8 cellular contexts compared by ENCODE assay signal in the genomic region with DNA sequence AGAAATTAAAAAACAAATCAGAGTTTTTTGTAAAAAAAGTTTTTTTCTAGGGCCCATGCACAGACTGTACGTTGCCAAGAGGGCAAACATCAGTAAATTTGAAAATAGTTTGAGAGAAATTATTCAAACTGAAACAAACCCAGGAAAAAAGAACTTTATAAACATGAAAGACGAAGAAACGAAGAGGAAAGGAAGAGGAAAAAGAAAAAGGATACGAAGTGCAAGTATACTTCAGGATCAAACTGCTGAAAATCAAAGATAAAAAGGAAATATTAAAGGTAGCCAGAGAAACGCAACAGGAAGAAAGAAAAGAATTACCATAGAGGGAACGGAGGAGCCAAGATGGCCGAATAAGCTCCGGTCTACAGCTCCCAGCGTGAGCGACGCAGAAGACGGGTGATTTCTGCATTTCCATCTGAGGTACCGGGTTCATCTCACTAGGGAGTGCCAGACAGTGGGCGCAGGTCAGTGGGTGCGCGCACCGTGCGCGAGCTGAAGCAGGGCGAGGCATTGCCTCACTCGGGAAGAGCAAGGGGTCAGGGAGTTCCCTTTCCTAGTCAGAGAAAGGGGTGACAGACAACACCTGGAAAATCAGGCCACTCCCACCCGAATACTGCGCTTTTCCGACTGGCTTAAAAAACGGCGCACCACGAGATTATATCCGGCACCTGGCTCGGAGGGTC.
A peak's percentile ranks its signal among the peaks of the same experiment; 100 is the strongest.
DNase-seq lines count a peak whose midpoint lies in the region; TF ChIP-seq lines count a peak whose summit lies in the region.
"Not testable (repeated sequence)": the region's sequence is repeated elsewhere in the genome, so short reads cannot be mapped to it uniquely, and the experiment has no call there.

No MANE protein-coding gene starts in this region.

- not testable (repeated sequence) for H3K4me1 ChIP-seq in ectodermal cell (ENCODE audit: control insufficient read depth, insufficient read depth, low read length); iPS DF 6.9 (ENCODE audit: control insufficient read depth, insufficient read depth, low read length); mesenchymal stem cell (ENCODE audit: control insufficient read depth, insufficient read depth, low read depth, low read length)

- H3K9me3 Mint-ChIP-seq in osteocyte (ENCODE audit: unreplicated experiment) = not testable (repeated sequence)

- H4K8ac ChIP-seq in mesenchymal stem cell (ENCODE audit: low read length) = not testable (repeated sequence)

- not testable (repeated sequence) for H2BK15ac ChIP-seq in mesenchymal stem cell (ENCODE audit: low read depth, poor library complexity, severe bottlenecking)

- H3K18ac ChIP-seq in mesenchymal stem cell (ENCODE audit: low read depth in 1 of 2, low read length in 2 of 2) = not testable (repeated sequence)

- not testable (repeated sequence) for H2AK5ac ChIP-seq in mesenchymal stem cell (ENCODE audit: low read length, severe bottlenecking)

- H2AFZ ChIP-seq in mesenchymal stem cell (ENCODE audit: low read depth, low read length) = not testable (repeated sequence)

- peak overlapping the region; percentile 73 for H3K4me3 Mint-ChIP-seq in osteocyte (ENCODE audit: unreplicated experiment)

- WGBS in ectodermal cell, 2 experiments = 85 to 89% methylated on average over 28 to 29 of the region's 29 CpGs
- WGBS in iPS DF 6.9 (ENCODE audit: insufficient coverage, insufficient read length) = no CpG with 5 or more reads among the region's 29 CpGs
- 53% methylated on average over 28 of the region's 29 CpGs for whole genome bisulfite sequencing in mesenchymal stem cell

- H4K91ac ChIP-seq in mesenchymal stem cell (ENCODE audit: low read length) = not testable (repeated sequence)

- peak; percentile 26 for DNase-seq in DMS114 treated with DMSO at 0.1 percent for 48 hours (lab: John Stamatoyannopoulos, UW; ENCODE audit: unreplicated experiment)
- not testable (repeated sequence) for DNase-seq in HEK293T (ENCODE audit: extremely low spot score); iPS DF 6.9 (ENCODE audit: low read depth, low spot score); mesenchymal stem cell; osteocyte (ENCODE audit: extremely low spot score, unreplicated experiment)
- peak; percentile 30 for DNase-seq in NCI-H510A treated with DMSO at 0.1 percent for 48 hours (lab: John Stamatoyannopoulos, UW)
- DNase-seq in SHP77 (lab: John Stamatoyannopoulos, UW) = peak; percentile 4 to 6

- not testable (repeated sequence) for H3K4ac ChIP-seq in mesenchymal stem cell (ENCODE audit: low read depth in 1 of 2, low read length in 2 of 2)

- H3K23ac ChIP-seq in mesenchymal stem cell (ENCODE audit: low read length in 2 of 2) = not testable (repeated sequence)

- not testable (repeated sequence) for H3K36me3 ChIP-seq in ectodermal cell (ENCODE audit: control insufficient read depth, insufficient read depth, low read length); iPS DF 6.9 (ENCODE audit: control insufficient read depth, insufficient read depth, low read length); mesenchymal stem cell (ENCODE audit: control insufficient read depth in 1 of 2, insufficient read depth in 2 of 2, low read depth in 1 of 2, low read length in 2 of 2)

- CTCF ChIA-PET in HEK293T (lab: Yijun Ruan, JAX) = not testable (repeated sequence)

- peak overlapping the region; percentile 19 for H2BK120ac ChIP-seq in mesenchymal stem cell (ENCODE audit: low read depth, low read length)

- POLR2A ChIA-PET in HEK293T (lab: Yijun Ruan, JAX) = not testable (repeated sequence)

- not testable (repeated sequence) for H3K14ac ChIP-seq in mesenchymal stem cell (ENCODE audit: low read length in 2 of 2)

- not testable (repeated sequence) for H3K79me1 ChIP-seq in mesenchymal stem cell (replicated peaks; ENCODE audit: low read length, poor library complexity, severe bottlenecking)

- peaks cover 33% of the 10 kb centered on the region for H3K4me1 Mint-ChIP-seq in osteocyte (ENCODE audit: unreplicated experiment)

- peak overlapping the region; percentile 19 for H3K4me3 ChIP-seq in ectodermal cell (ENCODE audit: insufficient read depth, low read depth, low read length)
- peak overlapping the region; percentile 19; the same call in 1 of the 2 replicates for H3K4me3 ChIP-seq in iPS DF 6.9 (ENCODE audit: low read length)
- H3K4me3 ChIP-seq in mesenchymal stem cell (ENCODE audit: insufficient read depth in 1 of 2, low read depth in 1 of 2, low read length in 2 of 2) = not testable (repeated sequence)

- H3K27ac Mint-ChIP-seq in osteocyte (ENCODE audit: unreplicated experiment) = peak overlapping the region; percentile 91

- H3K9me3 ChIP-seq in ectodermal cell (ENCODE audit: control insufficient read depth, low read length); iPS DF 6.9 (ENCODE audit: control insufficient read depth, insufficient read depth, low read length); mesenchymal stem cell (ENCODE audit: control insufficient read depth, low read length): not testable (repeated sequence)

- H3K27ac ChIP-seq in ectodermal cell (ENCODE audit: insufficient read depth, low read depth, low read length, poor library complexity, severe bottlenecking); iPS DF 6.9 (ENCODE audit: low read length); mesenchymal stem cell (ENCODE audit: low read length, poor library complexity, severe bottlenecking): not testable (repeated sequence)

- not testable (repeated sequence) for H3K36me3 Mint-ChIP-seq in osteocyte (ENCODE audit: unreplicated experiment)

- not testable (repeated sequence) for H3K27me3 ChIP-seq in ectodermal cell (ENCODE audit: control insufficient read depth, insufficient read depth, low read length, poor library complexity, severe bottlenecking); iPS DF 6.9 (ENCODE audit: control insufficient read depth, insufficient read depth, low read length); mesenchymal stem cell (ENCODE audit: control insufficient read depth in 1 of 2, insufficient read depth in 1 of 2, low read length in 2 of 2)

- not testable (repeated sequence) for H2BK5ac ChIP-seq in mesenchymal stem cell (ENCODE audit: low read depth, low read length, poor library complexity, severe bottlenecking)

- H3K27me3 Mint-ChIP-seq in osteocyte (ENCODE audit: unreplicated experiment) = not testable (repeated sequence)

- H3K9ac ChIP-seq in mesenchymal stem cell (ENCODE audit: low read length) = not testable (repeated sequence)

- not testable (repeated sequence) for H3K4me2 ChIP-seq in mesenchymal stem cell (ENCODE audit: low read length, poor library complexity, severe bottlenecking)

- not testable (repeated sequence) for TF ChIP-seq CTCF in osteocyte (IDR thresholded peaks at IDR 0.05)

- not testable (repeated sequence) for H2BK12ac ChIP-seq in mesenchymal stem cell (ENCODE audit: low read length in 2 of 2)

TF ChIP-seq in HEK293T, 16 proteins besides CTCF, POLR2A, EP300 and RAD21:
- TF ChIP-seq NFRKB (IDR thresholded peaks at IDR 0.05) (0 out of 2 replicates have a peak, but pooled peaks have one; percentile 21), ELF4 (IDR thresholded peaks at IDR 0.05) (0 out of 2 replicates have a peak, but pooled peaks have one; percentile 15), L3MBTL2 (conservative IDR thresholded peaks at IDR 0.05) (peak; percentile 65; the same call in 1 of the 2 replicates)
